ENCODE assay signal across 8 cellular contexts in genomic region chr11:67371549-67372231, GRCh38. TPM values are rescaled to one million over a fixed set of nuclear protein-coding genes. Genes with fewer than 3 reads are reported as not detected.
DNase-seq lines count a peak whose midpoint lies in the region; ATAC-seq, FAIRE-seq and TF ChIP-seq lines count a peak whose summit lies in the region.

No MANE protein-coding gene starts in this region.

- peak; percentile 9 for TF ChIP-seq CTCF in D721Med (IDR thresholded peaks at IDR 0.05; ENCODE audit: insufficient read depth, missing control alignments)
- peak; percentile 58 for TF ChIP-seq CTCF in IMR-90 (conservative IDR thresholded peaks at IDR 0.05; ENCODE audit: low read depth, low read length)

- peak overlapping the region; percentile 16 for H4K5ac ChIP-seq in IMR-90 (ENCODE audit: low read depth, low read length)

- H2AK9ac ChIP-seq in IMR-90 (replicated peaks; ENCODE audit: low read depth, low read length, poor library complexity), result peak overlapping the region; percentile 95

- no peak for TF ChIP-seq POLR2A in IMR-90 (IDR thresholded peaks at IDR 0.05; ENCODE audit: low read depth, low read length)

- H3K9me3 Mint-ChIP-seq in activated T-cell treated with anti-CD3 and anti-CD28 coated beads, Interleukin-2, amount 50 U/mL, for 4 hours, result no peaks in the 10 kb centered on the region

- peaks cover 49% of the 10 kb centered on the region for H4K20me1 ChIP-seq in IMR-90 (ENCODE audit: insufficient read depth, low read length)

- peaks cover 54% of the 10 kb centered on the region for H3K4me1 ChIP-seq in IMR-90 (ENCODE audit: control insufficient read depth, insufficient read depth, low read length)
- H3K4me1 ChIP-seq in trophoblast cell (ENCODE audit: control insufficient read depth in 1 of 2, insufficient read depth in 2 of 2, low read length in 2 of 2), result peaks cover 38 to 41% of the 10 kb centered on the region in 2 experiments

- intact Hi-C loops in IMR-90 (cut with micrococcal nuclease), result loop anchor here (2.0 kb wide), 1 partner anchor 15 kb away; no protein-coding TSS in a partner anchor

- no peaks in the 10 kb centered on the region for H3K27me3 ChIP-seq in IMR-90 (ENCODE audit: control insufficient read depth, insufficient read depth, low read length)
- H3K27me3 ChIP-seq in trophoblast cell (ENCODE audit: insufficient read depth, low read length), result peaks cover 8% of the 10 kb centered on the region

- ATAC-seq in IMR-90 (ENCODE audit: low read depth) (no peak), HG03135 (IDR thresholded peaks at IDR 0.05; ENCODE audit: unreplicated experiment) (no peak), HG03520 (IDR thresholded peaks at IDR 0.05; ENCODE audit: unreplicated experiment) (no peak)
- no peak for ATAC-seq in activated T-cell treated with anti-CD3 and anti-CD28 coated beads, Interleukin-2, amount 50 U/mL, for 4 hours

- peaks cover 5% of the 10 kb centered on the region for H3K79me2 ChIP-seq in trophoblast cell (ENCODE audit: control insufficient read depth, insufficient read depth, low read length, poor library complexity)

- peak overlapping the region; percentile 63 for H2BK5ac ChIP-seq in IMR-90 (ENCODE audit: low read depth, low read length, poor library complexity, severe bottlenecking)
- H2BK5ac ChIP-seq in trophoblast cell (ENCODE audit: low read depth, low read length, poor library complexity), result peak overlapping the region; percentile 27

- in situ Hi-C loops in IMR-90 (cut with MboI; ENCODE audit: low sequenced_read_pairs), result no loop called here

- H4K12ac ChIP-seq in trophoblast cell (ENCODE audit: low read depth, low read length), result no peak overlapping the region

- POLR2A ChIA-PET in IMR-90 (lab: Charles Lee; ENCODE audit: unreplicated experiment), result no interaction called here

- peak overlapping the region; percentile 13 to 78; a peak in 2 of 4 replicates for H4K8ac ChIP-seq in IMR-90 (ENCODE audit: low read depth in 2 of 2, low read length in 2 of 2)
- H4K8ac ChIP-seq in trophoblast cell (ENCODE audit: low read depth, low read length), result peak overlapping the region; percentile 50

- no peak for FAIRE-seq in D721Med (lab: Jason Lieb, UNC)

- H3K27ac ChIP-seq in IMR-90 (ENCODE audit: insufficient read depth, low read length) (peak overlapping the region; percentile 34), trophoblast cell (ENCODE audit: low read depth, low read length) (peak overlapping the region; percentile 38)

- DNase-seq in D721Med (ENCODE audit: insufficient read length, low spot score) (no peak), IMR-90 (peak; percentile 52), germinal center (ENCODE audit: low spot score) (peak; percentile 69), trophoblast cell (peak in 1 of 2 donors; percentile 48), midbrain (lab: John Stamatoyannopoulos, UW) (no peak)
- DNase-seq in activated T-cell treated with anti-CD3 and anti-CD28 coated beads, Interleukin-2, amount 50 U/mL, for 4 hours, result no peak

- H3K9ac ChIP-seq in IMR-90 (ENCODE audit: low read depth, low read length) (peak overlapping the region; percentile 73), trophoblast cell (ENCODE audit: low read length) (peak overlapping the region; percentile 49)

- TF ChIP-seq RAD21 in IMR-90 (IDR thresholded peaks at IDR 0.05; ENCODE audit: low read length), result peak; percentile 51

- peak overlapping the region; percentile 33; the same call in 1 of the 2 replicates for H3K56ac ChIP-seq in IMR-90 (ENCODE audit: extremely low read depth, insufficient read depth, low read length)

- H2AFZ ChIP-seq in IMR-90 (replicated peaks; ENCODE audit: low read length, poor library complexity) (peak overlapping the region; percentile 60), trophoblast cell (ENCODE audit: insufficient read depth, low read length, poor library complexity) (peak overlapping the region; percentile 19)

- H3K4me2 ChIP-seq in IMR-90 (ENCODE audit: low read depth, low read length), result peak overlapping the region; percentile 71
- H3K4me2 ChIP-seq in trophoblast cell (ENCODE audit: low read length), result peak overlapping the region; percentile 66

- H3K9me3 ChIP-seq in IMR-90 (ENCODE audit: control insufficient read depth, insufficient read depth, low read length) (no peaks in the 10 kb centered on the region), trophoblast cell (ENCODE audit: insufficient read depth, low read depth, low read length) (peaks cover 2% of the 10 kb centered on the region)

- H4K91ac ChIP-seq in IMR-90 (ENCODE audit: insufficient read depth, low read depth, low read length) (peak overlapping the region; percentile 88), trophoblast cell (ENCODE audit: low read depth, low read length) (peak overlapping the region; percentile 86)

- H3K4me3 Mint-ChIP-seq in activated T-cell treated with anti-CD3 and anti-CD28 coated beads, Interleukin-2, amount 50 U/mL, for 4 hours, result peak overlapping the region; percentile 81

- dilution Hi-C loops in IMR-90 (cut with HindIII; ENCODE audit: low sequenced_read_pairs, unreplicated experiment), result no loop called here

- peaks cover 55% of the 10 kb centered on the region for H3K4me1 Mint-ChIP-seq in activated T-cell treated with anti-CD3 and anti-CD28 coated beads, Interleukin-2, amount 50 U/mL, for 4 hours (ENCODE audit: low read depth)

- H3K79me1 ChIP-seq in IMR-90 (ENCODE audit: low read depth in 1 of 2, low read length in 2 of 2) (peaks cover 5 to 53% of the 10 kb centered on the region in 2 experiments; a peak in 3 of 4 replicates), trophoblast cell (ENCODE audit: low read length) (peaks cover 28% of the 10 kb centered on the region)

- H3K23ac ChIP-seq in IMR-90 (ENCODE audit: low read depth, low read length) (peak overlapping the region; percentile 99), trophoblast cell (ENCODE audit: low read length) (no peak overlapping the region)

- H2BK15ac ChIP-seq in IMR-90 (ENCODE audit: low read depth, low read length), result peak overlapping the region; percentile 36; the same call in 1 of the 3 replicates

- H3K18ac ChIP-seq in IMR-90 (ENCODE audit: low read depth, low read length) (peak overlapping the region; percentile 28), trophoblast cell (ENCODE audit: low read length) (peak overlapping the region; percentile 54)

- peak overlapping the region; percentile 83 for H2BK120ac ChIP-seq in IMR-90 (ENCODE audit: low read depth, low read length)
- peak overlapping the region; percentile 49 for H2BK120ac ChIP-seq in trophoblast cell (ENCODE audit: insufficient read depth, low read length, poor library complexity)

- H2BK12ac ChIP-seq in trophoblast cell (ENCODE audit: low read length), result peak overlapping the region; percentile 50

- H3K14ac ChIP-seq in IMR-90 (replicated peaks; ENCODE audit: low read depth, low read length), result peak overlapping the region; percentile 89
- H3K14ac ChIP-seq in trophoblast cell (ENCODE audit: low read length), result peak overlapping the region; percentile 56

- WGBS in IMR-90 (ENCODE audit: extremely low coverage in 2 of 2, insufficient read length in 1 of 2), 2 experiments, result 18% methylated on average over 5 of the region's 18 CpGs; no CpG with 5 or more reads in 1 of the 2 experiments
- WGBS in trophoblast cell (ENCODE audit: extremely low coverage, insufficient coverage, insufficient read length), result no CpG with 5 or more reads among the region's 18 CpGs

- peak overlapping the region; percentile 57; the same call in 1 of the 2 replicates for H2BK20ac ChIP-seq in IMR-90 (ENCODE audit: low read depth, low read length)

- no TSS peak for BruUV-seq in IMR-90 (replicated peaks; lab: Mats Ljungman, UMichigan)

- no peaks in the 10 kb centered on the region for H3K36me3 Mint-ChIP-seq in activated T-cell treated with anti-CD3 and anti-CD28 coated beads, Interleukin-2, amount 50 U/mL, for 4 hours (ENCODE audit: insufficient read depth)

- H2AK5ac ChIP-seq in IMR-90 (ENCODE audit: low read depth, low read length) (peak overlapping the region; percentile 98), trophoblast cell (ENCODE audit: low read length) (peak overlapping the region; percentile 27)

- CTCF ChIA-PET in IMR-90 (lab: Yijun Ruan, JAX), result interaction anchor here (0.7 to 2.3 kb wide), 5 partner anchors 11 to 26 kb away, joined by 3 to 15 read pairs (median 6); partner anchors contain the start of gene POLD4

- peaks cover 36% of the 10 kb centered on the region for H3K9me1 ChIP-seq in IMR-90 (ENCODE audit: insufficient read depth, low read length)

- H3K4ac ChIP-seq in IMR-90 (ENCODE audit: low read depth, low read length), result peak overlapping the region; percentile 92
- H3K4ac ChIP-seq in trophoblast cell (ENCODE audit: low read depth, low read length), result peak overlapping the region; percentile 24

- H3K4me3 ChIP-seq in IMR-90 (ENCODE audit: insufficient read depth, low read depth, low read length) (peak overlapping the region; percentile 52), trophoblast cell (ENCODE audit: low read depth, low read length) (peak overlapping the region; percentile 56)

- peaks cover 13% of the 10 kb centered on the region for H3K27me3 Mint-ChIP-seq in activated T-cell treated with anti-CD3 and anti-CD28 coated beads, Interleukin-2, amount 50 U/mL, for 4 hours (ENCODE audit: low read depth)

- H3K36me3 ChIP-seq in IMR-90 (ENCODE audit: control insufficient read depth, insufficient read depth, low read length), result peaks cover 3% of the 10 kb centered on the region; the same call in 1 of the 2 replicates
- H3K36me3 ChIP-seq in trophoblast cell (ENCODE audit: control insufficient read depth in 1 of 2, insufficient read depth in 2 of 2, low read length in 2 of 2), result no peaks in the 10 kb centered on the region

RNA-seq across cellular contexts. Expression of gene CLCF1, which starts 1.7 kb away (rescaled TPM):
- 5.0 and 5.6 TPM in 2 replicates for total RNA-seq in IMR-90 (2012; rRNA removed)
- polyA plus RNA-seq in IMR-90 (2012; rRNA removed), result 27.8 and 34.4 TPM in 2 replicates
- polyA plus RNA-seq in IMR-90 (2012; cell fraction: cytosol; rRNA removed), result 20.6 and 36.3 TPM in 2 replicates
- polyA plus RNA-seq in IMR-90 (2012; cell fraction: nucleus; rRNA removed; ENCODE audit: low replicate concordance), result 61.2 and 132 TPM in 2 replicates
- 1 to 10 TPM in 2 of 3 donors, under 1 TPM in 1; 0.56 to 1.5 (median 1.4) TPM for total RNA-seq in activated T-cell treated with anti-CD3 and anti-CD28 coated beads, Interleukin-2, amount 50 U/mL, for 4 hours
- 3.1 TPM in 2 replicates for polyA plus RNA-seq in trophoblast cell (2013)

RNA-seq across cellular contexts. Expression of gene POLD4, which starts 18.3 kb away (rescaled TPM):
- 40.8 and 46.4 TPM in 2 replicates for total RNA-seq in IMR-90 (2012; rRNA removed)
- 133 and 152 TPM in 2 replicates for polyA plus RNA-seq in IMR-90 (2012; rRNA removed)
- 252 and 358 TPM in 2 replicates for polyA plus RNA-seq in IMR-90 (2012; cell fraction: cytosol; rRNA removed)
- polyA plus RNA-seq in IMR-90 (2012; cell fraction: nucleus; rRNA removed; ENCODE audit: low replicate concordance), result 170 and 292 TPM in 2 replicates
- 10 to 100 TPM; 16.4 to 23.8 (median 22.0) TPM for total RNA-seq in activated T-cell treated with anti-CD3 and anti-CD28 coated beads, Interleukin-2, amount 50 U/mL, for 4 hours
- 45.2 and 45.7 TPM in 2 replicates for polyA plus RNA-seq in trophoblast cell (2013)

RNA-seq across cellular contexts. Expression of gene RAD9A, which starts 20.1 kb away (rescaled TPM):
- 1.9 and 2.0 TPM in 2 replicates for total RNA-seq in IMR-90 (2012; rRNA removed)
- polyA plus RNA-seq in IMR-90 (2012; rRNA removed), result 10.3 and 12.6 TPM in 2 replicates
- 8.4 and 12.7 TPM in 2 replicates for polyA plus RNA-seq in IMR-90 (2012; cell fraction: cytosol; rRNA removed)
- 53.4 and 98.2 TPM in 2 replicates for polyA plus RNA-seq in IMR-90 (2012; cell fraction: nucleus; rRNA removed; ENCODE audit: low replicate concordance)
- total RNA-seq in activated T-cell treated with anti-CD3 and anti-CD28 coated beads, Interleukin-2, amount 50 U/mL, for 4 hours, result 10 to 100 TPM; 36.2 to 40.0 (median 36.2) TPM
- 13.2 and 14.2 TPM in 2 replicates for polyA plus RNA-seq in trophoblast cell (2013)

RNA-seq across cellular contexts. Expression of gene PPP1CA, which starts 30.0 kb away (rescaled TPM):
- total RNA-seq in IMR-90 (2012; rRNA removed), result 294 and 313 TPM in 2 replicates
- 228 and 260 TPM in 2 replicates for polyA plus RNA-seq in IMR-90 (2012; rRNA removed)
- polyA plus RNA-seq in IMR-90 (2012; cell fraction: cytosol; rRNA removed), result 268 and 304 TPM in 2 replicates
- polyA plus RNA-seq in IMR-90 (2012; cell fraction: nucleus; rRNA removed; ENCODE audit: low replicate concordance), result 122 and 203 TPM in 2 replicates
- 100 to 1,000 TPM; 262 to 265 (median 264) TPM for total RNA-seq in activated T-cell treated with anti-CD3 and anti-CD28 coated beads, Interleukin-2, amount 50 U/mL, for 4 hours
- 208 and 213 TPM in 2 replicates for polyA plus RNA-seq in trophoblast cell (2013)

RNA-seq across cellular contexts. Expression of gene TBC1D10C, which starts 32.2 kb away (rescaled TPM):
- total RNA-seq in IMR-90 (2012; rRNA removed), result under 0.01 and 0.18 TPM in 2 replicates
- 0.07 and 0.11 TPM in 2 replicates for polyA plus RNA-seq in IMR-90 (2012; rRNA removed)
- polyA plus RNA-seq in IMR-90 (2012; cell fraction: cytosol; rRNA removed), result 0.09 and 0.12 TPM in 2 replicates
- polyA plus RNA-seq in IMR-90 (2012; cell fraction: nucleus; rRNA removed; ENCODE audit: low replicate concordance), result 0.44 and 0.94 TPM in 2 replicates
- total RNA-seq in activated T-cell treated with anti-CD3 and anti-CD28 coated beads, Interleukin-2, amount 50 U/mL, for 4 hours, result 10 to 100 TPM; 63.5 to 90.1 (median 68.5) TPM
- 0.04 and 0.15 TPM in 2 replicates for polyA plus RNA-seq in trophoblast cell (2013)

Comparison
In these comparisons a context has a peak if more than half of its experiments do, and no peak if none do; other contexts are left out.
1. DNase-seq: peak in IMR-90 (single experiment) and germinal center (single experiment); none in D721Med (single experiment), activated T-cell treated with anti-CD3 and anti-CD28 coated beads, Interleukin-2, amount 50 U/mL, for 4 hours (single experiment) and midbrain (single experiment).
2. RNA of gene RAD9A, which starts 20.1 kb away (total RNA-seq): 36.2 to 40.0 TPM in activated T-cell treated with anti-CD3 and anti-CD28 coated beads, Interleukin-2, amount 50 U/mL, for 4 hours; 1.9 to 2.0 TPM in IMR-90; every median in the first group is over 10 times any median in the second.